In genomic region chr10:117830832-117831231, GRCh38 we compare ENCODE assay signal across 11 cellular contexts.
DNase-seq lines count a peak whose midpoint lies in the region; ATAC-seq and TF ChIP-seq lines count a peak whose summit lies in the region.
"Had no signal": no experiment of that assay in that cellular context is flagged by ENCODE, and none has a peak within 500 bp of the region (broad histone marks: within the 10 kb centered on the region; RNA-seq: fewer than 3 reads in every experiment).

No MANE protein-coding gene starts in this region.

- H3K27ac ChIP-seq in rectal smooth muscle tissue (ENCODE audit: low read depth, low read length): no peak overlapping the region
- H3K27ac ChIP-seq in coronary artery: no peak overlapping the region
- H3K27ac ChIP-seq: 22Rv1, right atrium auricular region had no signal

- ATAC-seq in activated naive CD4-positive, alpha-beta T cell treated with anti-CD3 and anti-CD28 coated beads, Interleukin-2, amount 50 U/mL, for 72 hours: peak; percentile 47 to 66

- no peaks in the 10 kb centered on the region for H3K27me3 ChIP-seq in rectal smooth muscle tissue (ENCODE audit: control insufficient read depth, insufficient read depth, low read length)
- H3K27me3 ChIP-seq: right atrium auricular region had no signal

- no peak for TF ChIP-seq CTCF in coronary artery (IDR thresholded peaks at IDR 0.05)

- no peaks in the 10 kb centered on the region for H3K9me3 Mint-ChIP-seq in activated naive CD4-positive, alpha-beta T cell treated with anti-CD3 and anti-CD28 coated beads, Interleukin-2, amount 50 U/mL, for 72 hours

- H3K36me3 Mint-ChIP-seq in activated naive CD4-positive, alpha-beta T cell treated with anti-CD3 and anti-CD28 coated beads, Interleukin-2, amount 50 U/mL, for 72 hours: peaks cover 6% of the 10 kb centered on the region in 2 donors

- H3K4me1 ChIP-seq in rectal smooth muscle tissue (ENCODE audit: control insufficient read depth, insufficient read depth, low read length): no peaks in the 10 kb centered on the region
- H3K4me1 ChIP-seq: right atrium auricular region had no signal

- H3K36me3 ChIP-seq in rectal smooth muscle tissue (ENCODE audit: control insufficient read depth, insufficient read depth, low read length): no peaks in the 10 kb centered on the region
- H3K36me3 ChIP-seq: right atrium auricular region had no signal

- no peak overlapping the region for H3K9ac ChIP-seq in rectal smooth muscle tissue (ENCODE audit: low read length)

- peak overlapping the region; percentile 69 to 83 for H3K27ac Mint-ChIP-seq in activated naive CD4-positive, alpha-beta T cell treated with anti-CD3 and anti-CD28 coated beads, Interleukin-2, amount 50 U/mL, for 72 hours

- H3K4me3 ChIP-seq in rectal smooth muscle tissue (ENCODE audit: low read length): peak overlapping the region; percentile 34
- H3K4me3 ChIP-seq in coronary artery: no peak overlapping the region
- H3K4me3 ChIP-seq: right atrium auricular region had no signal

- DNase-seq in DMS53 (lab: John Stamatoyannopoulos, UW): peak; percentile 9
- no peak for DNase-seq in DMS53 treated with DMSO at 0.1 percent for 48 hours (lab: John Stamatoyannopoulos, UW; ENCODE audit: unreplicated experiment)
- peak in 2 of 3 experiments; percentile 84 to 96 for DNase-seq in NCI-H1417 (lab: John Stamatoyannopoulos, UW)
- DNase-seq in activated naive CD4-positive, alpha-beta T cell treated with anti-CD3 and anti-CD28 coated beads, Interleukin-2, amount 50 U/mL, for 72 hours (ENCODE audit: low spot score in 2 of 2): peak in 1 of 2 donors; percentile 13
- DNase-seq in hypothalamus (lab: John Stamatoyannopoulos, UW): no peak
- DNase-seq in coronary artery (ENCODE audit: low spot score): no peak
- DNase-seq in hippocampal formation (lab: John Stamatoyannopoulos, UW): no peak
- DNase-seq: NCI-H1694 had no signal

Comparison
In these comparisons a context has a peak if more than half of its experiments do, and no peak if none do; other contexts are left out.
1. DNase-seq: peak in DMS53 (single experiment) and NCI-H1417 (2 of 3); none in DMS53 treated with DMSO at 0.1 percent for 48 hours (single experiment), hypothalamus (0 of 51), coronary artery (single experiment) and hippocampal formation (0 of 2).